21 cellular contexts compared by ENCODE assay signal in the genomic region with DNA sequence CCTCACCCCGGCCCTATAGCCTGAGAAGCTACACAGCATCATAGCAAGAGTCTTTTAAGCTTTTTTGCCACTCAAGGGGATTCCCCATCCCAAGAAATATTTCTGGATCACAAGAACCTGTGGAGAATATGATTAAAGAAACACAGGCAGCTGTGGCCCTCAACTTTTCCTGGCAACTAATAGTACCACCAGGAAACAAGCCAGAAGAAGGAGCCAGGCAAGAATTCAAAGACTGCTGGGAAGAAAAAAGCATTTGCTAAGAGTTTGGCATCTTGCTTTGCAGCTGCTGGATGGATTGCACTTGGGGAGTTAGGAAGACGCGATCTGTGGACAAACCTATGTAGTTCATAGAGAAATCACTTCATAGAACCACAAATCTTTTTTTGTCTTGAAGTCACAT.
DNase-seq lines count a peak whose midpoint lies in the region; ATAC-seq and TF ChIP-seq lines count a peak whose summit lies in the region.
"Had no signal": no experiment of that assay in that cellular context is flagged by ENCODE, and none has a peak within 500 bp of the region (broad histone marks: within the 10 kb centered on the region; RNA-seq: fewer than 3 reads in every experiment).

No MANE protein-coding gene starts in this region.

- H3K27me3 Mint-ChIP-seq in nephron progenitor cell (ENCODE audit: low read depth, poor library complexity) = no peaks in the 10 kb centered on the region
- H3K27me3 Mint-ChIP-seq in effector memory CD8-positive, alpha-beta T cell = no peaks in the 10 kb centered on the region
- H3K27me3 Mint-ChIP-seq: activated CD4-positive, alpha-beta T cell treated with anti-CD3 and anti-CD28 coated beads for 36 hours had no signal

- H4K5ac ChIP-seq in IMR-90 (ENCODE audit: low read depth, low read length) = no peak overlapping the region

- no peak for TF ChIP-seq RAD21 in IMR-90 (IDR thresholded peaks at IDR 0.05; ENCODE audit: low read length)

- H3K4me1 Mint-ChIP-seq in nephron progenitor cell = peaks cover 5% of the 10 kb centered on the region
- H3K4me1 Mint-ChIP-seq in effector memory CD8-positive, alpha-beta T cell (ENCODE audit: low read depth in 2 of 2) = no peaks in the 10 kb centered on the region
- H3K4me1 Mint-ChIP-seq: activated CD4-positive, alpha-beta T cell treated with anti-CD3 and anti-CD28 coated beads for 36 hours had no signal

- no peaks in the 10 kb centered on the region for H3K9me1 ChIP-seq in IMR-90 (ENCODE audit: insufficient read depth, low read length)

- no peak overlapping the region for H3K4me2 ChIP-seq in IMR-90 (ENCODE audit: low read depth, low read length)
- no peak overlapping the region for H3K4me2 ChIP-seq in hepatocyte
- H3K4me2 ChIP-seq in PC-3 (ENCODE audit: low read length) = no peak overlapping the region
- H3K4me2 ChIP-seq: KMS-11, PC-9 had no signal

- TF ChIP-seq POLR2A in IMR-90 (IDR thresholded peaks at IDR 0.05; ENCODE audit: low read depth, low read length) = no peak

- peak; percentile 12 for DNase-seq in IMR-90
- DNase-seq in cerebellar cortex (ENCODE audit: low spot score) = peak; percentile 2
- peak; percentile 32 for DNase-seq in inferior parietal cortex (ENCODE audit: extremely low spot score)
- DNase-seq in nephron progenitor cell = no peak
- no peak for DNase-seq in hepatocyte (ENCODE audit: low spot score)
- DNase-seq in effector memory CD8-positive, alpha-beta T cell = no peak
- no peak for DNase-seq in PC-3
- DNase-seq: activated CD4-positive, alpha-beta T cell treated with anti-CD3 and anti-CD28 coated beads for 36 hours; activated effector memory CD4-positive, alpha-beta T cell treated with Interleukin-2 at 50 U/mL for 16 hours; colonic mucosa; foreskin keratinocyte; GDM1; HCEC 1CT; NCI-H1092 treated with DMSO at 0.1 percent for 48 hours; NCI-H2107; NCI-H69; PC-9; thyroid gland had no signal

- no peak overlapping the region for H3K23ac ChIP-seq in IMR-90 (ENCODE audit: low read depth, low read length)

- dilution Hi-C loops in IMR-90 (cut with HindIII; ENCODE audit: low sequenced_read_pairs, unreplicated experiment) = no loop called here

- no peak overlapping the region for H3K4me3 Mint-ChIP-seq in nephron progenitor cell
- H3K4me3 Mint-ChIP-seq in effector memory CD8-positive, alpha-beta T cell = no peak overlapping the region
- H3K4me3 Mint-ChIP-seq: activated CD4-positive, alpha-beta T cell treated with anti-CD3 and anti-CD28 coated beads for 36 hours had no signal

- POLR2A ChIA-PET in IMR-90 (lab: Charles Lee; ENCODE audit: unreplicated experiment) = no interaction called here
- POLR2A ChIA-PET in PC-3 (lab: Charles Lee; ENCODE audit: unreplicated experiment) = no interaction called here

- intact Hi-C loops in IMR-90 (cut with micrococcal nuclease) (no loop called here), PC-3 (cut with micrococcal nuclease) (no loop called here)

- H4K91ac ChIP-seq in IMR-90 (ENCODE audit: insufficient read depth, low read depth, low read length) = no peak overlapping the region

- no peak overlapping the region for H3K14ac ChIP-seq in IMR-90 (replicated peaks; ENCODE audit: low read depth, low read length)

- WGBS in IMR-90 (ENCODE audit: extremely low coverage in 2 of 2, insufficient read length in 1 of 2), 2 experiments = no CpG with 5 or more reads among the region's 3 CpGs
- 94% methylated on average over 3 of the region's 3 CpGs for WGBS in hepatocyte (ENCODE audit: low lambda C conversion rate, missing lambda C conversion rate)

- H3K4me1 ChIP-seq in IMR-90 (ENCODE audit: control insufficient read depth, insufficient read depth, low read length) (no peaks in the 10 kb centered on the region), rectal smooth muscle tissue (ENCODE audit: control insufficient read depth, insufficient read depth, low read length) (no peaks in the 10 kb centered on the region), hepatocyte (ENCODE audit: insufficient read depth) (no peaks in the 10 kb centered on the region), PC-3 (ENCODE audit: insufficient read depth, low read length) (no peaks in the 10 kb centered on the region)
- H3K4me1 ChIP-seq: colonic mucosa, foreskin keratinocyte, thyroid gland had no signal

- H3K9me3 Mint-ChIP-seq in nephron progenitor cell = no peaks in the 10 kb centered on the region
- peaks cover 0 to 8% of the 10 kb centered on the region in 2 donors for H3K9me3 Mint-ChIP-seq in effector memory CD8-positive, alpha-beta T cell

- H2AK5ac ChIP-seq in IMR-90 (ENCODE audit: low read depth, low read length) = no peak overlapping the region

- H2BK15ac ChIP-seq in IMR-90 (ENCODE audit: low read depth, low read length) = no peak overlapping the region

- no peak overlapping the region for H3K18ac ChIP-seq in IMR-90 (ENCODE audit: low read depth, low read length)

- H3K9ac ChIP-seq in IMR-90 (ENCODE audit: low read depth, low read length) = no peak overlapping the region
- no peak overlapping the region for H3K9ac ChIP-seq in rectal smooth muscle tissue (ENCODE audit: low read length)
- no peak overlapping the region for H3K9ac ChIP-seq in PC-3 (ENCODE audit: low read length)
- H3K9ac ChIP-seq: KMS-11 had no signal

- CTCF ChIA-PET in IMR-90 (lab: Yijun Ruan, JAX) (no interaction called here), PC-3 (lab: Charles Lee) (no interaction called here)

- peaks cover 28% of the 10 kb centered on the region for H3K36me3 Mint-ChIP-seq in nephron progenitor cell (ENCODE audit: low read depth)
- H3K36me3 Mint-ChIP-seq in effector memory CD8-positive, alpha-beta T cell (ENCODE audit: insufficient read depth) = peaks cover 3% of the 10 kb centered on the region

- H3K9me2 ChIP-seq in hepatocyte (replicated peaks; ENCODE audit: insufficient read depth) = no peaks in the 10 kb centered on the region
- no peaks in the 10 kb centered on the region for H3K9me2 ChIP-seq in PC-3 (replicated peaks; ENCODE audit: low read length)

- no peak overlapping the region for H3K27ac Mint-ChIP-seq in nephron progenitor cell
- H3K27ac Mint-ChIP-seq in effector memory CD8-positive, alpha-beta T cell = no peak overlapping the region
- H3K27ac Mint-ChIP-seq: activated CD4-positive, alpha-beta T cell treated with anti-CD3 and anti-CD28 coated beads for 36 hours had no signal

- no peak for TF ChIP-seq CTCF in IMR-90 (conservative IDR thresholded peaks at IDR 0.05; ENCODE audit: low read depth, low read length)
- no peak for TF ChIP-seq CTCF in nephron progenitor cell (IDR thresholded peaks at IDR 0.05)
- TF ChIP-seq CTCF in hepatocyte (IDR thresholded peaks at IDR 0.05; ENCODE audit: poor library complexity) = no peak
- no peak for TF ChIP-seq CTCF in PC-3 (conservative IDR thresholded peaks at IDR 0.05; ENCODE audit: low read depth, low read length)

- no peak overlapping the region for H4K8ac ChIP-seq in IMR-90 (ENCODE audit: low read depth in 2 of 2, low read length in 2 of 2)

- H3K9me3 ChIP-seq in IMR-90 (ENCODE audit: control insufficient read depth, insufficient read depth, low read length) = no peaks in the 10 kb centered on the region
- H3K9me3 ChIP-seq in hepatocyte (ENCODE audit: low read depth) = no peaks in the 10 kb centered on the region
- H3K9me3 ChIP-seq in PC-3 (ENCODE audit: low read length) = no peaks in the 10 kb centered on the region
- H3K9me3 ChIP-seq: colonic mucosa, thyroid gland had no signal

- BruUV-seq in IMR-90 (replicated peaks; lab: Mats Ljungman, UMichigan) = no TSS peak
- no TSS peak for BruUV-seq in PC-3 (replicated peaks; lab: Mats Ljungman, UMichigan)

- no peaks in the 10 kb centered on the region for H4K20me1 ChIP-seq in IMR-90 (ENCODE audit: insufficient read depth, low read length)
- H4K20me1 ChIP-seq in hepatocyte (ENCODE audit: insufficient read depth, poor library complexity, severe bottlenecking) = no peaks in the 10 kb centered on the region
- H4K20me1 ChIP-seq in PC-3 (ENCODE audit: low read length) = no peaks in the 10 kb centered on the region

- H2AFZ ChIP-seq in IMR-90 (replicated peaks; ENCODE audit: low read length, poor library complexity) = no peak overlapping the region
- no peak overlapping the region for H2AFZ ChIP-seq in hepatocyte
- no peak overlapping the region for H2AFZ ChIP-seq in PC-3 (ENCODE audit: low read length)
- H2AFZ ChIP-seq: PC-9 had no signal

- H3K27me3 ChIP-seq in IMR-90 (ENCODE audit: control insufficient read depth, insufficient read depth, low read length) (no peaks in the 10 kb centered on the region), rectal smooth muscle tissue (ENCODE audit: control insufficient read depth, insufficient read depth, low read length) (no peaks in the 10 kb centered on the region), hepatocyte (no peaks in the 10 kb centered on the region), PC-3 (ENCODE audit: low read length) (no peaks in the 10 kb centered on the region)
- H3K27me3 ChIP-seq: colonic mucosa, foreskin keratinocyte, thyroid gland had no signal

- H3K36me3 ChIP-seq in IMR-90 (ENCODE audit: control insufficient read depth, insufficient read depth, low read length) (no peaks in the 10 kb centered on the region), rectal smooth muscle tissue (ENCODE audit: control insufficient read depth, insufficient read depth, low read length) (peaks cover 3% of the 10 kb centered on the region), hepatocyte (replicated peaks; ENCODE audit: insufficient read depth, low read depth) (no peaks in the 10 kb centered on the region), PC-3 (ENCODE audit: low read depth, low read length) (no peaks in the 10 kb centered on the region)
- H3K36me3 ChIP-seq: colonic mucosa had no signal

- no peak overlapping the region for H3K56ac ChIP-seq in IMR-90 (ENCODE audit: extremely low read depth, insufficient read depth, low read length)

- no peaks in the 10 kb centered on the region for H3F3A ChIP-seq in PC-3 (ENCODE audit: low read length, unreplicated experiment)

- no peak overlapping the region for H2BK20ac ChIP-seq in IMR-90 (ENCODE audit: low read depth, low read length)

- in situ Hi-C loops in IMR-90 (cut with MboI; ENCODE audit: low sequenced_read_pairs) = no loop called here

- H2AK9ac ChIP-seq in IMR-90 (replicated peaks; ENCODE audit: low read depth, low read length, poor library complexity) = no peak overlapping the region

- ATAC-seq in IMR-90 (ENCODE audit: low read depth) (peak; percentile 21; the same call in 1 of the 2 replicates), PC-3 (no peak)
- ATAC-seq in effector memory CD8-positive, alpha-beta T cell (replicated peaks) = no peak
- ATAC-seq: activated CD4-positive, alpha-beta T cell treated with anti-CD3 and anti-CD28 coated beads for 36 hours; foreskin keratinocyte had no signal

- H3K79me1 ChIP-seq in IMR-90 (ENCODE audit: low read depth in 1 of 2, low read length in 2 of 2) = no peaks in the 10 kb centered on the region

- no peak overlapping the region for H2BK120ac ChIP-seq in IMR-90 (ENCODE audit: low read depth, low read length)

- no peaks in the 10 kb centered on the region for H3K79me2 ChIP-seq in hepatocyte
- no peaks in the 10 kb centered on the region for H3K79me2 ChIP-seq in PC-3 (ENCODE audit: low read length)

- H3K4me3 ChIP-seq in IMR-90 (ENCODE audit: insufficient read depth, low read depth, low read length) (no peak overlapping the region), rectal smooth muscle tissue (ENCODE audit: low read length) (no peak overlapping the region), hepatocyte (no peak overlapping the region), PC-3 (ENCODE audit: low read length) (no peak overlapping the region)
- H3K4me3 ChIP-seq: colonic mucosa, PC-9, thyroid gland had no signal

- H3K4ac ChIP-seq in IMR-90 (ENCODE audit: low read depth, low read length) = no peak overlapping the region

- no peak overlapping the region for H3K27ac ChIP-seq in IMR-90 (ENCODE audit: insufficient read depth, low read length)
- peak overlapping the region; percentile 0 for H3K27ac ChIP-seq in rectal smooth muscle tissue (ENCODE audit: low read depth, low read length)
- H3K27ac ChIP-seq in hepatocyte = no peak overlapping the region
- H3K27ac ChIP-seq in PC-3 (ENCODE audit: low read length) = no peak overlapping the region
- H3K27ac ChIP-seq: C4-2B, colonic mucosa, foreskin keratinocyte, KMS-11, PC-9, thyroid gland had no signal

- H2BK5ac ChIP-seq in IMR-90 (ENCODE audit: low read depth, low read length, poor library complexity, severe bottlenecking) = no peak overlapping the region

Comparison
In these comparisons a context has a peak if more than half of its experiments do, and no peak if none do; other contexts are left out.
1. DNase-seq: peak in IMR-90 (single experiment), cerebellar cortex (single experiment) and inferior parietal cortex (single experiment); none in nephron progenitor cell (single experiment), hepatocyte (single experiment), effector memory CD8-positive, alpha-beta T cell (0 of 3) and PC-3 (single experiment).